Comparison of ENCODE assay signal across 19 cellular contexts in the genomic region with DNA sequence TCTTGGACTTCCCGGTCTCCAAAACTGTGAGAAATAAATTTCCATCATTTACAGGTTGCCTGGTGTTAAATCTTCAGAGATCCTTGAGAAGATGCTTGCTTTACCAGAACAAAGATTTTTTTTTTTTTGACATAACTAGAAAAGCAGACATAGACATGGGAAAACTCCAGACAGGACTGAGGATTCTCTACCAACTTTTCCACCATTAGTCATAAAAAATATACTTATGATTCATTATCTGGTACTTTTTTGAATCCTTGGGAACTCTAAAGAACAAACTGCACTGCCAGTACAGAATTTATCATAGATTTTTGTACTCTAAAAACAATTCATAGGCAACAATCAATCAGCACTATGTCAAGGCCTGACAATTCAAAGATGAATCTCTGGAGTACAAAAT.
DNase-seq lines count a peak whose midpoint lies in the region; FAIRE-seq and TF ChIP-seq lines count a peak whose summit lies in the region.
"Had no signal": no experiment of that assay in that cellular context is flagged by ENCODE, and none has a peak within 500 bp of the region (broad histone marks: within the 10 kb centered on the region; RNA-seq: fewer than 3 reads in every experiment).

No MANE protein-coding gene starts in this region.

- no peaks in the 10 kb centered on the region for H3K9me3 ChIP-seq in astrocyte (ENCODE audit: insufficient read depth, low read depth, low read length)
- no peaks in the 10 kb centered on the region for H3K9me3 ChIP-seq in osteoblast (ENCODE audit: low read depth, low read length)

- no peak overlapping the region for H3K4me3 Mint-ChIP-seq in astrocyte (ENCODE audit: unreplicated experiment)
- H3K4me3 Mint-ChIP-seq in activated CD4-positive, alpha-beta memory T cell treated with anti-CD3 and anti-CD28 coated beads, Interleukin-2, amount 10 ng/mL, durations not matched to agents 7 days and 5 days: no peak overlapping the region
- H3K4me3 Mint-ChIP-seq in activated T-cell treated with anti-CD3 and anti-CD28 coated beads, Interleukin-2, amount 50 U/mL, for 24 hours: no peak overlapping the region
- H3K4me3 Mint-ChIP-seq: B cell; CD4-positive, alpha-beta T cell; H9 had no signal

- no peaks in the 10 kb centered on the region for H3K36me3 Mint-ChIP-seq in astrocyte (ENCODE audit: low read depth, unreplicated experiment)
- no peaks in the 10 kb centered on the region for H3K36me3 Mint-ChIP-seq in activated CD4-positive, alpha-beta memory T cell treated with anti-CD3 and anti-CD28 coated beads, Interleukin-2, amount 10 ng/mL, durations not matched to agents 7 days and 5 days (ENCODE audit: low read depth)
- no peaks in the 10 kb centered on the region for H3K36me3 Mint-ChIP-seq in activated T-cell treated with anti-CD3 and anti-CD28 coated beads, Interleukin-2, amount 50 U/mL, for 24 hours (ENCODE audit: low read depth)

- peak overlapping the region; percentile 66 for H3K27ac Mint-ChIP-seq in astrocyte (ENCODE audit: unreplicated experiment)
- H3K27ac Mint-ChIP-seq in activated CD4-positive, alpha-beta memory T cell treated with anti-CD3 and anti-CD28 coated beads, Interleukin-2, amount 10 ng/mL, durations not matched to agents 7 days and 5 days: no peak overlapping the region
- no peak overlapping the region for H3K27ac Mint-ChIP-seq in activated T-cell treated with anti-CD3 and anti-CD28 coated beads, Interleukin-2, amount 50 U/mL, for 24 hours
- H3K27ac Mint-ChIP-seq: B cell; CD4-positive, alpha-beta T cell; H9 had no signal

- no peaks in the 10 kb centered on the region for H3K36me3 ChIP-seq in astrocyte (ENCODE audit: insufficient read depth, low read length)
- H3K36me3 ChIP-seq in osteoblast (ENCODE audit: insufficient read depth, low read length): no peaks in the 10 kb centered on the region

- no peak overlapping the region for H2AFZ ChIP-seq in astrocyte (ENCODE audit: low read depth, low read length)
- no peak overlapping the region for H2AFZ ChIP-seq in osteoblast (ENCODE audit: low read length)

- H3K4me2 ChIP-seq in astrocyte (ENCODE audit: low read length) (no peak overlapping the region), osteoblast (ENCODE audit: insufficient read depth, low read length) (no peak overlapping the region)

- H3K4me3 ChIP-seq in astrocyte (ENCODE audit: insufficient read depth, low read depth, low read length) (no peak overlapping the region), fibroblast of mammary gland (ENCODE audit: control insufficient read depth, low read depth, low read length) (no peak overlapping the region), osteoblast (ENCODE audit: insufficient read depth, low read length) (no peak overlapping the region)

- peaks cover 5% of the 10 kb centered on the region for H3K4me1 Mint-ChIP-seq in astrocyte (ENCODE audit: low read depth, unreplicated experiment)
- H3K4me1 Mint-ChIP-seq in activated CD4-positive, alpha-beta memory T cell treated with anti-CD3 and anti-CD28 coated beads, Interleukin-2, amount 10 ng/mL, durations not matched to agents 7 days and 5 days: no peaks in the 10 kb centered on the region
- no peaks in the 10 kb centered on the region for H3K4me1 Mint-ChIP-seq in activated T-cell treated with anti-CD3 and anti-CD28 coated beads, Interleukin-2, amount 50 U/mL, for 24 hours (ENCODE audit: low read depth)
- H3K4me1 Mint-ChIP-seq: B cell had no signal

- POLR2A ChIA-PET in activated CD4-positive, alpha-beta memory T cell treated with anti-CD3 and anti-CD28 coated beads, Interleukin-2, amount 10 ng/mL, durations not matched to agents 7 days and 5 days (lab: Charles Lee): no interaction called here
- POLR2A ChIA-PET in GM10248 (lab: Yijun Ruan, JAX): no interaction called here

- H3K4me1 ChIP-seq in astrocyte (ENCODE audit: insufficient read depth, low read length): no peaks in the 10 kb centered on the region
- no peaks in the 10 kb centered on the region for H3K4me1 ChIP-seq in osteoblast (ENCODE audit: insufficient read depth, low read length)

- CTCF ChIA-PET in activated CD4-positive, alpha-beta memory T cell treated with anti-CD3 and anti-CD28 coated beads, Interleukin-2, amount 10 ng/mL, durations not matched to agents 7 days and 5 days (lab: Charles Lee): no interaction called here
- CTCF ChIA-PET in GM10248 (lab: Yijun Ruan, JAX): no interaction called here

- no peak overlapping the region for H3K9ac ChIP-seq in astrocyte (ENCODE audit: low read length)

- H3K79me2 ChIP-seq in astrocyte (ENCODE audit: insufficient read depth, low read length) (no peaks in the 10 kb centered on the region), osteoblast (ENCODE audit: insufficient read depth, low read length) (no peaks in the 10 kb centered on the region)

- DNase-seq in HCEC 1CT (peak; percentile 12), astrocyte (ENCODE audit: low read depth) (peak; percentile 14), fibroblast of mammary gland (ENCODE audit: low read depth) (peak; percentile 21), osteoblast (ENCODE audit: insufficient read length, low spot score, missing footprints) (peak; percentile 82), GM10248 (ENCODE audit: extremely low spot score) (no peak)
- no peak for DNase-seq in activated CD4-positive, alpha-beta memory T cell treated with anti-CD3 and anti-CD28 coated beads, Interleukin-2, amount 10 ng/mL, durations not matched to agents 7 days and 5 days
- DNase-seq in activated T-cell treated with anti-CD3 and anti-CD28 coated beads, Interleukin-2, amount 50 U/mL, for 24 hours: no peak
- no peak for DNase-seq in activated CD4-positive, CD25-positive, alpha-beta regulatory T cell (lab: John Stamatoyannopoulos, UW)
- DNase-seq: C1 segment of cervical spinal cord; Calu3; CD4-positive, alpha-beta T cell; DMS 273 treated with DMSO at 0.1 percent for 48 hours; GOT3; H9 had no signal

- H3K27ac ChIP-seq in astrocyte (ENCODE audit: low read depth, low read length) (no peak overlapping the region), osteoblast (ENCODE audit: low read depth, low read length) (no peak overlapping the region)

- H4K20me1 ChIP-seq in astrocyte (ENCODE audit: insufficient read depth, low read length) (no peaks in the 10 kb centered on the region), osteoblast (ENCODE audit: insufficient read depth, low read length) (no peaks in the 10 kb centered on the region)

- no peak for TF ChIP-seq CTCF in astrocyte (IDR thresholded peaks at IDR 0.05; ENCODE audit: insufficient read depth, low read depth, low read length)
- TF ChIP-seq CTCF in fibroblast of mammary gland (conservative IDR thresholded peaks at IDR 0.05; ENCODE audit: control insufficient read depth, insufficient read depth, low read depth, low read length): no peak
- TF ChIP-seq CTCF in osteoblast (IDR thresholded peaks at IDR 0.05; ENCODE audit: extremely low read depth, low read depth, low read length): no peak
- no peak for TF ChIP-seq CTCF in GM10248 (IDR thresholded peaks at IDR 0.05; ENCODE audit: control extremely low read depth, extremely low read depth, low read depth, missing control alignments)

- no peaks in the 10 kb centered on the region for H3K27me3 Mint-ChIP-seq in astrocyte (ENCODE audit: low read depth, unreplicated experiment)
- H3K27me3 Mint-ChIP-seq in activated CD4-positive, alpha-beta memory T cell treated with anti-CD3 and anti-CD28 coated beads, Interleukin-2, amount 10 ng/mL, durations not matched to agents 7 days and 5 days: no peaks in the 10 kb centered on the region
- H3K27me3 Mint-ChIP-seq in activated T-cell treated with anti-CD3 and anti-CD28 coated beads, Interleukin-2, amount 50 U/mL, for 24 hours: no peaks in the 10 kb centered on the region
- H3K27me3 Mint-ChIP-seq: B cell had no signal

- no peaks in the 10 kb centered on the region for H3K27me3 ChIP-seq in astrocyte (ENCODE audit: insufficient read depth, low read length)
- no peaks in the 10 kb centered on the region for H3K27me3 ChIP-seq in osteoblast (ENCODE audit: insufficient read depth, low read length)

- FAIRE-seq in astrocyte (lab: Jason Lieb, UNC): no peak
- FAIRE-seq: A204.1, G401.6, GM12892, GM19239 had no signal

- H3K9me3 Mint-ChIP-seq in astrocyte (ENCODE audit: unreplicated experiment): peaks cover 2% of the 10 kb centered on the region
- H3K9me3 Mint-ChIP-seq in activated CD4-positive, alpha-beta memory T cell treated with anti-CD3 and anti-CD28 coated beads, Interleukin-2, amount 10 ng/mL, durations not matched to agents 7 days and 5 days: no peaks in the 10 kb centered on the region
- no peaks in the 10 kb centered on the region for H3K9me3 Mint-ChIP-seq in activated T-cell treated with anti-CD3 and anti-CD28 coated beads, Interleukin-2, amount 50 U/mL, for 24 hours
- H3K9me3 Mint-ChIP-seq: H9 had no signal

Comparison
In these comparisons a context has a peak if more than half of its experiments do, and no peak if none do; other contexts are left out.
1. DNase-seq: peak in HCEC 1CT (single experiment), astrocyte (single experiment), fibroblast of mammary gland (single experiment) and osteoblast (single experiment); none in activated CD4-positive, alpha-beta memory T cell treated with anti-CD3 and anti-CD28 coated beads, Interleukin-2, amount 10 ng/mL, durations not matched to agents 7 days and 5 days (single experiment), activated T-cell treated with anti-CD3 and anti-CD28 coated beads, Interleukin-2, amount 50 U/mL, for 24 hours (single experiment), GM10248 (single experiment) and activated CD4-positive, CD25-positive, alpha-beta regulatory T cell (0 of 4).